31 cellular contexts compared by ENCODE assay signal in the genomic region with DNA sequence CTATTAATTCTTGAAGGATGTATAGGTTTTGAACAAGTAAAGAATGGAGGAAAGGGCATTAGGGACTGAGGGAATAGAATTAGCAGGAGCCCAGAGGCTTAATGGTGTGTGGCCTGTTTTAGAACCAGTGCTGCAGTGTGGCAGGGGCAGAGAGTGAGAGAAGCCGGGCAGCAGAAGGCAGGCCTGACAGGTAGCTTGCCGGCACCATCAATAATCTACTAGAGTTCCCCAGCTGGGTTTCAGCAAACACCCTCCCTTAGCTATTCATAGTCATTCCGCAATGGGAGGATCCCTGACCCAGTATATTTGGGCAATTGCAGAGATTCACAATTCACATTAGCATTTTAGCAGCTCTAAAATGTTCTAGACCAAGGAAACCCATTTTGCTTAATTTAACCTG.
"Had no signal": no experiment of that assay in that cellular context is flagged by ENCODE, and none has a peak within 500 bp of the region (broad histone marks: within the 10 kb centered on the region; RNA-seq: fewer than 3 reads in every experiment).

No MANE protein-coding gene starts in this region.

- H3K27me3 Mint-ChIP-seq: brain had no signal

- H3K27ac ChIP-seq: SJSA1 had no signal

- H3K9me3 Mint-ChIP-seq: activated B cell treated with CpG ODN at 0.5 μM for 24 hours; activated CD4-positive, alpha-beta memory T cell treated with anti-CD3 and anti-CD28 coated beads for 36 hours; activated naive CD4-positive, alpha-beta T cell treated with anti-CD3 and anti-CD28 coated beads, Interleukin-2, amount 10 ng/mL, durations not matched to agents 7 days and 5 days; T-helper 2 cell treated with Interferon-gamma antibody and Interleukin-4, amounts not matched to agents 5 μg/mL and 100 μg/mL, for 36 hours had no signal

- H3K4me3 ChIP-seq: MG63, SJSA1 had no signal

- H3K27me3 ChIP-seq: MG63 had no signal

- H3K4me1 Mint-ChIP-seq: activated B cell treated with CpG ODN at 0.5 μM for 24 hours; activated naive CD4-positive, alpha-beta T cell treated with anti-CD3 and anti-CD28 coated beads, Interleukin-2, amount 10 ng/mL, durations not matched to agents 7 days and 5 days had no signal

- ATAC-seq: activated CD8-positive, alpha-beta memory T cell treated with anti-CD3 and anti-CD28 coated beads, Interleukin-2, amount 10 ng/mL, durations not matched to agents 7 days and 5 days; Panc1 had no signal

- H3K36me3 Mint-ChIP-seq: activated CD4-positive, alpha-beta memory T cell treated with anti-CD3 and anti-CD28 coated beads for 36 hours; activated naive CD4-positive, alpha-beta T cell treated with anti-CD3 and anti-CD28 coated beads, Interleukin-2, amount 10 ng/mL, durations not matched to agents 7 days and 5 days; activated naive CD8-positive, alpha-beta T cell had no signal

- DNase-seq: activated B cell treated with CpG ODN at 0.5 μM for 24 hours; activated CD4-positive, alpha-beta memory T cell treated with anti-CD3 and anti-CD28 coated beads for 36 hours; activated CD4-positive, alpha-beta T cell treated with anti-CD3 and anti-CD28 coated beads for 4 hours; activated CD4-positive, alpha-beta T cell treated with anti-CD3 and anti-CD28 coated beads, Interleukin-2, amount 50 U/mL, for 1 hour; activated CD4-positive, CD25-positive, alpha-beta regulatory T cell treated with anti-CD3 and anti-CD28 coated beads, Interleukin-2, amount 50 U/mL, for 72 hours; activated CD8-positive, alpha-beta memory T cell treated with anti-CD3 and anti-CD28 coated beads for 24 hours; activated CD8-positive, alpha-beta memory T cell treated with anti-CD3 and anti-CD28 coated beads, Interleukin-2, amount 10 ng/mL, durations not matched to agents 7 days and 5 days; activated CD8-positive, alpha-beta memory T cell treated with anti-CD3 and anti-CD28 coated beads, Interleukin-2, amount 50 U/mL, for 48 hours; activated effector memory CD4-positive, alpha-beta T cell treated with Interleukin-2 at 50 U/mL for 16 hours; activated naive CD4-positive, alpha-beta T cell treated with anti-CD3 and anti-CD28 coated beads, Interleukin-2, amount 10 ng/mL, durations not matched to agents 7 days and 5 days; activated T-cell treated with anti-CD3 and anti-CD28 coated beads, Interleukin-2, amount 50 U/mL, for 48 hours; amygdala; cerebellar nuclear complex; Kasumi-1; KG1; MG63; MV-4-11; NCI-H1092; NCI-H1436 treated with DMSO at 0.1 percent for 48 hours; NCI-H1694 treated with DMSO at 0.1 percent for 48 hours; NCI-H2029; NCI-H345; NCI-H524 treated with DMSO at 0.1 percent for 48 hours; SHP77 treated with DMSO at 0.1 percent for 48 hours; SK-N-SH had no signal

- H3K27ac Mint-ChIP-seq: activated B cell treated with CpG ODN at 0.5 μM for 24 hours; activated CD4-positive, alpha-beta memory T cell treated with anti-CD3 and anti-CD28 coated beads for 36 hours; activated CD8-positive, alpha-beta memory T cell treated with anti-CD3 and anti-CD28 coated beads, Interleukin-2, amount 10 ng/mL, durations not matched to agents 7 days and 5 days; activated naive CD4-positive, alpha-beta T cell treated with anti-CD3 and anti-CD28 coated beads, Interleukin-2, amount 10 ng/mL, durations not matched to agents 7 days and 5 days; activated naive CD8-positive, alpha-beta T cell; T-helper 1 cell treated with Interleukin-12 subunit alpha and Interleukin-12 subunit beta and Interleukin-4 antibody, amounts not matched to agents 30 μg/mL and 1 μg/mL, for 36 hours; T-helper 2 cell treated with Interferon-gamma antibody and Interleukin-4, amounts not matched to agents 5 μg/mL and 100 μg/mL, for 36 hours had no signal

- H3K4me3 Mint-ChIP-seq: activated B cell treated with CpG ODN at 0.5 μM for 24 hours; activated CD4-positive, alpha-beta memory T cell treated with anti-CD3 and anti-CD28 coated beads for 36 hours; activated CD8-positive, alpha-beta memory T cell treated with anti-CD3 and anti-CD28 coated beads, Interleukin-2, amount 10 ng/mL, durations not matched to agents 7 days and 5 days; activated naive CD4-positive, alpha-beta T cell treated with anti-CD3 and anti-CD28 coated beads, Interleukin-2, amount 10 ng/mL, durations not matched to agents 7 days and 5 days; activated naive CD8-positive, alpha-beta T cell; brain; T-helper 1 cell treated with Interleukin-12 subunit alpha and Interleukin-12 subunit beta and Interleukin-4 antibody, amounts not matched to agents 30 μg/mL and 1 μg/mL, for 36 hours; T-helper 2 cell treated with Interferon-gamma antibody and Interleukin-4, amounts not matched to agents 5 μg/mL and 100 μg/mL, for 36 hours had no signal

- H3K36me3 ChIP-seq: MG63, SJSA1 had no signal

- H3K9me3 ChIP-seq: MG63, SJSA1, SK-N-SH had no signal
